In genomic region chr1:6701437-6702153, GRCh38 we compare ENCODE assay signal across 8 cellular contexts. TPM values are rescaled to one million over a fixed set of nuclear protein-coding genes. Genes with fewer than 3 reads are reported as not detected.
DNase-seq lines count a peak whose midpoint lies in the region; ATAC-seq, FAIRE-seq and TF ChIP-seq lines count a peak whose summit lies in the region.

TSS of gene DNAJC11 (minus strand) at chr1:6701816. CDS start at chr1:6701800, 16 bp downstream.

- no peak for TF ChIP-seq EP300 in upper lobe of left lung (IDR thresholded peaks at IDR 0.05)

- TF ChIP-seq CTCF in heart right ventricle (IDR thresholded peaks at IDR 0.05), result peak; percentile 66 to 100 (median 91)
- peak; percentile 97 to 100 (median 100) for TF ChIP-seq CTCF in upper lobe of left lung (IDR thresholded peaks at IDR 0.05)

- H3K4me1 ChIP-seq in heart right ventricle, result peaks cover 11 to 30% (median 22%) of the 10 kb centered on the region in 9 donors
- H3K4me1 ChIP-seq in upper lobe of left lung, result peaks cover 10 to 24% (median 15%) of the 10 kb centered on the region in 4 donors

- H3K4me3 ChIP-seq in heart right ventricle (peak within 1 kb of the TSS; percentile 97 to 100 (median 99)), upper lobe of left lung (peak within 1 kb of the TSS; percentile 93 to 100 (median 96))

- no peaks in the 10 kb centered on the region for H3K9me3 Mint-ChIP-seq in T-cell

- H3K27ac Mint-ChIP-seq in T-cell, result peak within 1 kb of the TSS; percentile 73 to 85

- CTCF ChIA-PET in T-cell (lab: Charles Lee), result interaction anchor here in 1 of 2 donors (0.6 to 0.7 kb wide), 6 partner anchors 8 to 471 kb away, joined by 3 to 6 read pairs (median 4); partner anchors contain the start of gene CAMTA1

- H3K36me3 Mint-ChIP-seq in T-cell, result no peaks in the 10 kb centered on the region

- H3K4me3 Mint-ChIP-seq in T-cell, result peak within 1 kb of the TSS; percentile 82 to 94 (median 86)

- no peaks in the 10 kb centered on the region for H3K9me3 ChIP-seq in heart right ventricle
- H3K9me3 ChIP-seq in upper lobe of left lung, result no peaks in the 10 kb centered on the region

- DNase-seq in GM12891 (ENCODE audit: insufficient read length, low spot score), result peak; percentile 96
- peak; percentile 86 for DNase-seq in NCI-H128 (lab: John Stamatoyannopoulos, UW; ENCODE audit: unreplicated experiment)
- DNase-seq in T-cell, result peak; percentile 80 to 94 (median 86)
- peak; percentile 89 for DNase-seq in heart right ventricle
- DNase-seq in posterior vena cava (ENCODE audit: low spot score), result peak; percentile 97
- DNase-seq in upper lobe of left lung, result peak; percentile 90 to 98

- peak; percentile 100 for FAIRE-seq in GM12891 (lab: Jason Lieb, UNC)

- TF ChIP-seq POLR2A in GM12891 (IDR thresholded peaks at IDR 0.05; ENCODE audit: low read depth, low read length) (peak; percentile 90), upper lobe of left lung (IDR thresholded peaks at IDR 0.05) (peak in 2 of 4 donors; percentile 32 to 44)

- H3K27me3 ChIP-seq in heart right ventricle, result no peaks in the 10 kb centered on the region
- no peaks in the 10 kb centered on the region for H3K27me3 ChIP-seq in upper lobe of left lung

- H3K4me1 Mint-ChIP-seq in T-cell, result peaks cover 20 to 29% (median 25%) of the 10 kb centered on the region in 3 donors

- peaks cover 0 to 4% (median 0%) of the 10 kb centered on the region in 9 donors for H3K36me3 ChIP-seq in heart right ventricle
- no peaks in the 10 kb centered on the region for H3K36me3 ChIP-seq in upper lobe of left lung

- POLR2A ChIA-PET in T-cell (lab: Charles Lee), result interaction anchor here in 1 of 2 donors (0.6 kb wide), 1 partner anchor 366 kb away, joined by 3 read pairs; no protein-coding TSS in a partner anchor

- intact Hi-C loops in heart right ventricle (cut with DNase I) (no loop called here), posterior vena cava (cut with DNase I) (no loop called here)

- no peaks in the 10 kb centered on the region for H3K27me3 Mint-ChIP-seq in T-cell

- whole genome bisulfite sequencing in adipose tissue, 3 donors, result 0 to 1% (median 1%) methylated on average over 69 to 80 of the region's 80 CpGs
- 0 to 1% methylated on average over 76 to 80 of the region's 80 CpGs for WGBS in heart right ventricle, 2 donors
- 0% methylated on average over 9 to 73 of the region's 80 CpGs for WGBS in upper lobe of left lung, 2 donors

- ATAC-seq in HG02759 (IDR thresholded peaks at IDR 0.05; ENCODE audit: unreplicated experiment) (peak; percentile 92), T-cell (replicated peaks in 1 of 4) (peak; percentile 95 to 98 (median 96)), heart right ventricle (peak; percentile 91 to 98 (median 95)), upper lobe of left lung (ENCODE audit: low FRiP score in 2 of 2) (peak; percentile 97 to 100)

- H3K27ac ChIP-seq in adipose tissue (ENCODE audit: low read depth, low read length), result no peak within 1 kb of the TSS
- peak within 1 kb of the TSS; percentile 19 to 95 (median 92) for H3K27ac ChIP-seq in heart right ventricle
- H3K27ac ChIP-seq in upper lobe of left lung, result peak within 1 kb of the TSS; percentile 81 to 91 (median 86)

TF ChIP-seq in GM12891, 5 proteins besides CTCF, POLR2A, EP300 and RAD21:
- TF ChIP-seq SPI1 (IDR thresholded peaks at IDR 0.05; ENCODE audit: low read depth, low read length) (no peak), PAX5 (IDR thresholded peaks at IDR 0.05; ENCODE audit: insufficient read depth, low read length, severe bottlenecking) (peak; percentile 25), POU2F2 (IDR thresholded peaks at IDR 0.05; ENCODE audit: low read depth, low read length) (0 out of 2 replicates have a peak, but pooled peaks have one; percentile 52), POLR2AphosphoS5 (IDR thresholded peaks at IDR 0.05; ENCODE audit: low read depth, low read length) (peak; percentile 78), TAF1 (IDR thresholded peaks at IDR 0.05; ENCODE audit: low read depth, low read length) (peak; percentile 97)

RNA-seq across cellular contexts. Expression of gene DNAJC11, which starts in this region (rescaled TPM):
- polyA plus RNA-seq in GM12891 (2012; ENCODE audit: low read depth, missing spikeins), result 36.1 TPM
- total RNA-seq in T-cell (10 to 100 TPM; 38.5 to 45.2 (median 42.1) TPM), heart right ventricle (10 to 100 TPM; 60.8 to 80.6 (median 73.2) TPM), posterior vena cava (10 to 100 TPM; 24.6 TPM), upper lobe of left lung (10 to 100 TPM; 35.9 to 44.0 (median 38.2) TPM)
- polyA plus RNA-seq in adipose tissue (10 to 100 TPM; 14.1 to 25.4 (median 21.1) TPM), heart right ventricle (10 to 100 TPM; 31.2 to 63.1 TPM)
